In the genomic region with DNA sequence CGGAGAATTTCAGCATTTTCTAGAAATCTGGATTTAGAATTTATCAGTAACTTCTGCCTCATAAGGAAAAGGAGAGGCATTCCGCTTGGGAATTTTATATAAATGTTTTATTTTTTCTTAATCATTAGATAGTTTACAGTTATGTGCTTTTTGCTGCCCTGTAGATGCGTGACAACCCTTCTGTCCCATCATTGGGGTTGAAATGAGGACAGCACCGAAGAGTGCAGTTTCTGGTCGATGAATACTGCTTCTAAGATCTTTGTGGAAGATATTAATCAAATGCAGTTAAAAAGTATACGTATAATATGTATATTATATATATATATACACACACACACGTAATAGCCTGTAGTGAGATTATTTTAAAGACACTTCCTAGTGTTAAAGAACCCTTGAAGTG, we compare ENCODE assay signal across 8 cellular contexts. TPM values are rescaled to one million over a fixed set of nuclear protein-coding genes. Genes with fewer than 3 reads are reported as not detected.
DNase-seq lines count a peak whose midpoint lies in the region; ATAC-seq and TF ChIP-seq lines count a peak whose summit lies in the region.

No MANE protein-coding gene starts in this region.

- H3K9me2 ChIP-seq in DOHH2 (replicated peaks; ENCODE audit: control insufficient read depth, low read length) = no peaks in the 10 kb centered on the region

- peaks cover 6% of the 10 kb centered on the region; the same call in 1 of the 2 replicates for H3F3A ChIP-seq in DOHH2 (ENCODE audit: control insufficient read depth, insufficient read depth)

- H3K27ac ChIP-seq in DOHH2 (ENCODE audit: low read depth, low read length) (no peak overlapping the region), OCI-LY3 (ENCODE audit: low read length) (peak overlapping the region; percentile 66; the same call in 1 of the 2 replicates), osteoblast (ENCODE audit: low read depth, low read length) (peak overlapping the region; percentile 84)

- H3K36me3 ChIP-seq in DOHH2 (ENCODE audit: control insufficient read depth, low read length) (no peaks in the 10 kb centered on the region; the same call in 1 of the 2 replicates), OCI-LY3 (replicated peaks; ENCODE audit: low read depth, low read length) (peaks cover 10% of the 10 kb centered on the region), osteoblast (ENCODE audit: insufficient read depth, low read length) (no peaks in the 10 kb centered on the region)

- H4K20me1 ChIP-seq in DOHH2 (ENCODE audit: control insufficient read depth, insufficient read depth, low read depth, low read length) = peaks cover 37% of the 10 kb centered on the region
- H4K20me1 ChIP-seq in OCI-LY3 (ENCODE audit: insufficient read depth, low read length) = peaks cover 44% of the 10 kb centered on the region
- H4K20me1 ChIP-seq in osteoblast (ENCODE audit: insufficient read depth, low read length) = peaks cover 15% of the 10 kb centered on the region

- H3K79me2 ChIP-seq in DOHH2 (ENCODE audit: control insufficient read depth, low read length) (peaks cover 80% of the 10 kb centered on the region), OCI-LY3 (ENCODE audit: low read length) (peaks cover 81% of the 10 kb centered on the region), osteoblast (ENCODE audit: insufficient read depth, low read length) (peaks cover 57% of the 10 kb centered on the region)

- TF ChIP-seq CTCF in DOHH2 (IDR thresholded peaks at IDR 0.05; ENCODE audit: low read depth, low read length, poor library complexity, severe bottlenecking) = no peak
- TF ChIP-seq CTCF in OCI-LY3 (IDR thresholded peaks at IDR 0.05; ENCODE audit: low read depth, low read length) = no peak
- TF ChIP-seq CTCF in osteoblast (IDR thresholded peaks at IDR 0.05; ENCODE audit: extremely low read depth, low read depth, low read length) = no peak

- H3K4me3 ChIP-seq in DOHH2 (ENCODE audit: low read length) (peak overlapping the region; percentile 94), OCI-LY3 (ENCODE audit: low read length) (peak overlapping the region; percentile 98), osteoblast (ENCODE audit: insufficient read depth, low read length) (peak overlapping the region; percentile 83)

- in situ Hi-C loops in KBM-7 (cut with MboI; ENCODE audit: low pct_unique_long_range_greater_than_20kb, low sequenced_read_pairs) = no loop called here

- H3K4me3 Mint-ChIP-seq in effector memory CD8-positive, alpha-beta T cell = peak overlapping the region; percentile 89 to 93

- H3K9me3 ChIP-seq in DOHH2 (ENCODE audit: control insufficient read depth, insufficient read depth, low read length) (no peaks in the 10 kb centered on the region), OCI-LY3 (ENCODE audit: insufficient read depth, low read length) (0 out of 2 replicates have a peak, but pooled peaks cover 4% of the 10 kb centered on the region), osteoblast (ENCODE audit: low read depth, low read length) (peaks cover 3% of the 10 kb centered on the region)

- H3K4me2 ChIP-seq in DOHH2 (ENCODE audit: low read length) (peak overlapping the region; percentile 85), OCI-LY3 (ENCODE audit: low read length) (peak overlapping the region; percentile 77), osteoblast (ENCODE audit: insufficient read depth, low read length) (peak overlapping the region; percentile 92)

- no peaks in the 10 kb centered on the region for H3K27me3 ChIP-seq in DOHH2 (ENCODE audit: control insufficient read depth, low read length)
- H3K27me3 ChIP-seq in OCI-LY3 (ENCODE audit: low read depth, low read length) = no peaks in the 10 kb centered on the region
- H3K27me3 ChIP-seq in osteoblast (ENCODE audit: insufficient read depth, low read length) = no peaks in the 10 kb centered on the region

- H3K36me3 Mint-ChIP-seq in effector memory CD8-positive, alpha-beta T cell (ENCODE audit: insufficient read depth) = peaks cover 43% of the 10 kb centered on the region

- peak overlapping the region; percentile 97 for H3K9ac ChIP-seq in OCI-LY3 (ENCODE audit: low read length)

- H3K9me3 Mint-ChIP-seq in effector memory CD8-positive, alpha-beta T cell = no peaks in the 10 kb centered on the region

- no peak for ATAC-seq in effector memory CD8-positive, alpha-beta T cell (replicated peaks)
- no peak for ATAC-seq in HG02981 (IDR thresholded peaks at IDR 0.05; ENCODE audit: unreplicated experiment)

- H3K4me1 ChIP-seq in DOHH2 (ENCODE audit: control insufficient read depth, low read length) = peaks cover 36% of the 10 kb centered on the region
- H3K4me1 ChIP-seq in OCI-LY3 (ENCODE audit: low read length) = peaks cover 39% of the 10 kb centered on the region
- H3K4me1 ChIP-seq in osteoblast (ENCODE audit: insufficient read depth, low read length) = peaks cover 48% of the 10 kb centered on the region

- DNase-seq in effector memory CD8-positive, alpha-beta T cell = no peak
- DNase-seq in osteoblast (ENCODE audit: insufficient read length, low spot score, missing footprints) (peak; percentile 84), HPDE6-E6E7 (ENCODE audit: extremely low spot score) (no peak), NCI-H2196 (lab: John Stamatoyannopoulos, UW; ENCODE audit: unreplicated experiment) (no peak), KBM-7 (no peak)

- H3K27me3 Mint-ChIP-seq in effector memory CD8-positive, alpha-beta T cell = no peaks in the 10 kb centered on the region

- H2AFZ ChIP-seq in OCI-LY3 (ENCODE audit: low read depth, low read length) = no peak overlapping the region
- H2AFZ ChIP-seq in osteoblast (ENCODE audit: low read length) = no peak overlapping the region

- peaks cover 36 to 52% of the 10 kb centered on the region in 2 donors for H3K4me1 Mint-ChIP-seq in effector memory CD8-positive, alpha-beta T cell (ENCODE audit: low read depth in 2 of 2)

- H3K27ac Mint-ChIP-seq in effector memory CD8-positive, alpha-beta T cell = peak overlapping the region; percentile 96 to 97

RNA-seq across cellular contexts. Expression of gene RBPJ, which starts 1.5 kb away (rescaled TPM):
- total RNA-seq in osteoblast = 106 and 109 TPM in 2 replicates
